8 cellular contexts compared by ENCODE assay signal in the genomic region with DNA sequence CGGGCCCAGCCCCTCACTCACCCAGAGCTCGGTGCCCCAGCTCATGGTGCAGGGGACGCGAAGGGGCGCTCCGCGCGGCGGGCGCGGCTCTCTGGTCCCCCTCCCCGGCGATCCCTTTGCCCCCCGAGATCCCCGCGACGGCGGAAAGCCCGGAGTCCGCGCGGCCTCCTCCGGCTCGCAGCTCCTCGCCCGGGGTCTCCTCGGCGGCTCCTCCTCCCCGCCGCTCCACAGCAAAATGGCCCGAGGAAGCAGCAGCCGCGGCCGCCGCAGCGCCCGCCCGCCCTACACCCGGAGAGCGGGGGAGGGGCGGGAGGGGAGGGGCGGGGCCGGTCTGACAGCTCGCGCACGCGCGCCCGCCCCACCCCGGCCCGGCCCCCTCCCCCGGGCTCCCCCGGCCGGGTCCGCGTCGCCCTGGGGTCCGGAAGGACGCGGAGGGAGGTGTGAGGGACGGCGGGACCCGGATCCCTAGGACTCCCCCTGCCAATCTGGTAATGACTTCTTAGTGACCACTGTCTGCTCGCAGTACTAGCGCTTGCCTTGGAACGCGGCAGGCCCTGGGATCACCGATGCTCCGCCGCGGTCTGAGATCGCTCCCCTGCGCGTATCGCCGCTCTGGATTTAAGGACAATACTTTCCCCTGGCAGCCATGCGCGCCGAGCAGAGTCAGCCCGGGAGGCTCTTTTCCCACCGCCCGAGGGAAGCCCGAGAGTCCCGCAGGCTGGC. TPM values are rescaled to one million over a fixed set of nuclear protein-coding genes. Genes with fewer than 3 reads are reported as not detected.
DNase-seq lines count a peak whose midpoint lies in the region; ATAC-seq, FAIRE-seq and TF ChIP-seq lines count a peak whose summit lies in the region.

Gene FNBP1, minus strand, starts transcription at position 259 of the 723 bp plus-strand sequence. Its CDS starts 214 bp downstream, at position 45.

- DNase-seq in EL (peak; percentile 80), NCI-H2171 treated with DMSO at 0.1 percent for 48 hours (lab: John Stamatoyannopoulos, UW) (peak; percentile 88), cerebellar cortex (ENCODE audit: low spot score) (peak; percentile 72), kidney (peak; percentile 94), RKO (ENCODE audit: low spot score) (no peak)
- DNase-seq in activated CD4-positive, alpha-beta T cell treated with anti-CD3 and anti-CD28 coated beads for 24 hours (ENCODE audit: low read depth in 2 of 2): peak; percentile 68 to 69
- DNase-seq in stimulated activated CD4-positive, alpha-beta T cell treated with anti-CD3 and anti-CD28 coated beads, Interleukin-12 subunit alpha, Interleukin-12 subunit beta, amount 100 ng/mL, for 48 hours (ENCODE audit: low read depth in 2 of 3, low spot score in 1 of 3): peak; percentile 57 to 82 (median 64)

- peak within 1 kb of the TSS; percentile 89 to 93 for H3K27ac ChIP-seq in kidney (ENCODE audit: low read depth in 2 of 2, low read length in 2 of 2)

- ATAC-seq in HG02571 (IDR thresholded peaks at IDR 0.05; ENCODE audit: unreplicated experiment): peak; percentile 41

- peak within 1 kb of the TSS; percentile 78 to 82 for H3K9ac ChIP-seq in kidney (ENCODE audit: low read length in 2 of 2)

- no peak for TF ChIP-seq CTCF in kidney (IDR thresholded peaks at IDR 0.05; ENCODE audit: borderline replicate concordance, extremely low read depth, insufficient read depth)

- intact Hi-C loops in kidney (cut with DNase I): no loop called here

- H3K4me1 ChIP-seq in kidney (ENCODE audit: control insufficient read depth in 1 of 2, insufficient read depth in 1 of 2, low read depth in 1 of 2, low read length in 2 of 2): peaks cover 0 to 6% of the 10 kb centered on the region in 2 donors

- peak within 1 kb of the TSS; percentile 82 to 84 for H3K4me3 ChIP-seq in kidney (ENCODE audit: low read length in 2 of 2)

- no peaks in the 10 kb centered on the region for H3K36me3 ChIP-seq in kidney (ENCODE audit: control insufficient read depth in 1 of 2, insufficient read depth in 2 of 2, low read length in 2 of 2)

- no peaks in the 10 kb centered on the region for H3K9me3 ChIP-seq in kidney (ENCODE audit: control insufficient read depth in 1 of 2, low read length in 2 of 2)

- no peak for FAIRE-seq in kidney (lab: Jason Lieb, UNC)

RNA-seq across cellular contexts. Expression of gene FNBP1, which starts in this region (rescaled TPM):
- total RNA-seq in kidney: 51.7 TPM
- polyA plus RNA-seq in kidney (ENCODE audit: insufficient read depth, low read depth, low replicate concordance): 9.7 TPM
